In the genomic region with DNA sequence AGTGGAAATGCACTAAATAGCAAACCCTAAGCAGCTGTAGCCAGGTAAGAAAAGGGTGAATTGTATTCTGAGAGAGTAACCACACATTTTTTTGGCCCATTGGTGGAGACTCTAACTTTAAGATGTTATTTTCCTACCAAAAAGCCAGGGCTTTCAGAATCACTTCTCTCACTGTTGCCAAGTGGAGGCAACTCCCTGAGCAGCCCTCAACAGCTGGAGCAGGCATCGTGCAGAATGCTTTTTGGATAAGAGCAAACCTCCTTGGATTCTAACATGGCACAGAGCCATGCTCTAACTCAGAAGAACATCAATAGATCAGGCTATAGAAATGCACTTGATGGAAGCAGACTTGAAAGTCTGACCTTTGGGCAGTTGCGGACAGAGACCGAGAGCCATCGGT, we compare ENCODE assay signal across 18 cellular contexts.
A peak's percentile ranks its signal among the peaks of the same experiment; 100 is the strongest.
DNase-seq lines count a peak whose midpoint lies in the region; ATAC-seq and TF ChIP-seq lines count a peak whose summit lies in the region.
"Had no signal": no experiment of that assay in that cellular context is flagged by ENCODE, and none has a peak within 500 bp of the region (broad histone marks: within the 10 kb centered on the region; RNA-seq: fewer than 3 reads in every experiment).

No MANE protein-coding gene starts in this region.

- 46 to 53% methylated on average over 4 of the region's 4 CpGs for WGBS in testis, 2 donors

- H3K4me1 ChIP-seq in left ventricle myocardium inferior (peaks cover 42% of the 10 kb centered on the region), right atrium auricular region (peaks cover 0 to 26% of the 10 kb centered on the region in 2 donors), testis (peaks cover 22% of the 10 kb centered on the region)
- H3K4me1 ChIP-seq: A549; BLaER1 treated with 17β-estradiol and CSF1 and Interleukin-3, amounts not matched to agents 10 nM and 100 nM; Caco-2 had no signal

- no peak for TF ChIP-seq CTCF in left ventricle myocardium inferior (IDR thresholded peaks at IDR 0.05; ENCODE audit: borderline replicate concordance)
- TF ChIP-seq CTCF in right atrium auricular region (IDR thresholded peaks at IDR 0.05) = no peak
- TF ChIP-seq CTCF in dorsolateral prefrontal cortex (IDR thresholded peaks at IDR 0.05 in 54 of 56, conservative IDR thresholded peaks at IDR 0.05 in 2 of 56; ENCODE audit: low read depth in 1 of 56, partially characterized antibody in 56 of 56) = no peak
- TF ChIP-seq CTCF in testis (IDR thresholded peaks at IDR 0.05) = no peak

- H3K27ac ChIP-seq in left ventricle myocardium inferior (replicated peaks) = peak overlapping the region; percentile 83
- no peak overlapping the region for H3K27ac ChIP-seq in right atrium auricular region
- H3K27ac ChIP-seq in dorsolateral prefrontal cortex = peak overlapping the region in 44 of 59 donors; percentile 1 to 80 (median 60)
- no peak overlapping the region for H3K27ac ChIP-seq in testis
- H3K27ac ChIP-seq: 22Rv1; A549; BLaER1 treated with 17β-estradiol and CSF1 and Interleukin-3, amounts not matched to agents 10 nM and 100 nM; C4-2B had no signal

- H3K36me3 ChIP-seq in left ventricle myocardium inferior (no peaks in the 10 kb centered on the region), right atrium auricular region (no peaks in the 10 kb centered on the region), testis (ENCODE audit: low read depth, missing control alignments) (no peaks in the 10 kb centered on the region)
- H3K36me3 ChIP-seq: BLaER1 treated with 17β-estradiol and CSF1 and Interleukin-3, amounts not matched to agents 10 nM and 100 nM had no signal

- TF ChIP-seq POLR2A in testis (IDR thresholded peaks at IDR 0.05) = no peak

- H3K9me3 ChIP-seq in left ventricle myocardium inferior (replicated peaks) (peaks cover under 1% of the 10 kb centered on the region), right atrium auricular region (peaks cover 0 to 3% of the 10 kb centered on the region in 2 donors), testis (no peaks in the 10 kb centered on the region)
- H3K9me3 ChIP-seq: A549, Caco-2 had no signal

- H3K27me3 ChIP-seq in left ventricle myocardium inferior (ENCODE audit: low read depth) (no peaks in the 10 kb centered on the region), right atrium auricular region (no peaks in the 10 kb centered on the region), dorsolateral prefrontal cortex (no peaks in the 10 kb centered on the region), testis (no peaks in the 10 kb centered on the region)
- H3K27me3 ChIP-seq: BLaER1 treated with 17β-estradiol and CSF1 and Interleukin-3, amounts not matched to agents 10 nM and 100 nM had no signal

- intact Hi-C loops in Right ventricle myocardium inferior (cut with DNase I) = loop anchor here (10.0 kb wide), 1 partner anchor 94 kb away; no protein-coding TSS in a partner anchor
- intact Hi-C loops in left cardiac atrium (cut with DNase I) = no loop called here
- intact Hi-C loops in left ventricle myocardium inferior (cut with micrococcal nuclease) = no loop called here
- intact Hi-C loops in dorsolateral prefrontal cortex (cut with DNase I) = no loop called here
- intact Hi-C loops in testis (cut with DNase I; ENCODE audit: low total_unique reads) = no loop called here

- ATAC-seq in Right ventricle myocardium inferior = peak; percentile 54
- ATAC-seq in left cardiac atrium = no peak
- ATAC-seq: A549; CD8-positive, alpha-beta T cell had no signal

- DNase-seq in Right ventricle myocardium inferior (ENCODE audit: missing footprints) (no peak), left cardiac atrium (no peak), left ventricle myocardium inferior (peak; percentile 30), right atrium auricular region (ENCODE audit: low spot score) (no peak), dorsolateral prefrontal cortex (no peak), testis (peak; percentile 18), globus pallidus (ENCODE audit: low spot score) (no peak)
- DNase-seq: AML-193; Caco-2; Calu3; CD4-positive, alpha-beta T cell; CD8-positive, alpha-beta T cell; DMS79 treated with DMSO at 0.1 percent for 48 hours; GF-D8 had no signal

- H3K4me3 ChIP-seq in left ventricle myocardium inferior (no peak overlapping the region), right atrium auricular region (no peak overlapping the region), dorsolateral prefrontal cortex (no peak overlapping the region), testis (no peak overlapping the region)
- H3K4me3 ChIP-seq: A549; BLaER1 treated with 17β-estradiol and CSF1 and Interleukin-3, amounts not matched to agents 10 nM and 100 nM had no signal

Comparison
In these comparisons a context has a peak if more than half of its experiments do, and no peak if none do; other contexts are left out.
1. DNase-seq: peak in left ventricle myocardium inferior (single experiment) and testis (single experiment); none in Right ventricle myocardium inferior (single experiment), left cardiac atrium (single experiment), right atrium auricular region (single experiment), dorsolateral prefrontal cortex (0 of 10) and globus pallidus (single experiment).
2. H3K27ac ChIP-seq: peak in left ventricle myocardium inferior (single experiment) and dorsolateral prefrontal cortex (44 of 59); none in right atrium auricular region (0 of 2) and testis (0 of 2).